ENCODE assay signal across 1 cellular context in the genomic region with DNA sequence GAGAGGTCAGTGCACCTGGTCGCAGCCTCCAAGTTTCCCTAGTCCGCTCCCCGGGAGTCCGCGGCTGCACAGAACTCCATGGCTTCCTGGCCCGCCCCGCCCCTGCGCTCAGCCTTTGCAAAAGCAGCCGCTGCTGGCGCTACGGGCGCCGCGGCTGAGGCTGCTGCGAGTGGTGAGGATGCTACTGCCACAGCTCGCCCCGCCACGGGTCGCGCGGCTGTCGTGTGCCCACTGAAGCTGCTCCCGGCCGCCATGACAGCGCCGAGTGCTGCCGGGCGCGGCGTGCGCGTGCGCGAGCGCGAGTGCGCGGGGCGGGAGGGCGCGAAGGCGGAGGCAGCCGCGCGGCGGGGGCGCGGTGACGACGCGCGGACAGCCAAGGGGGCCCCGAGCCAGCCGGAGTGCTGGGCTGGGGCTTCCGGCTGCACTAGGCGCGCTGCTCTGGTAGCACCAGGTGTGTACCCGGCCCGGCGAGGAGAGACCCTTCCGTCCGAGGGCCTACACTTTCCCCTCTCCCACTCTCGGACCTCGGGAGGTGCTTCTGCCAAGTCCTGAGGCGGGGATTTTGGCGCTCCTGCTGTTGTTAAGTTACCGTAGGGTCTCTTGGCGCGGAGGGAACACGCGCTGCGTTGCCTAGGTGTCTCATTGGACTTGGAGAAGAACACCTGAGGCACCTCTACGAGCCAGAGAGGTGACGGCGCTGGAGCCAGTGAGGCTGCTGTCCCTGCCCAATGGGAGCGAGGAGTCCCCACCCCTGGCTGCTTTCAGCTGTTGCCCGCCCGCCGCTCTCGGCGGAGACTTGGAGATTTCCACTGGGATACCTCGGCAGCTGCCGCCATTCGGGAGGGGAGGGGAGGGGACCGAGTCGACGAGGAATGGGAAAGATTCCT.
TF ChIP-seq lines count a peak whose summit lies in the region.

No MANE protein-coding gene starts in this region.

TF ChIP-seq in HEK293, 187 proteins besides CTCF, POLR2A, EP300 and RAD21 (continued from another document):
- TF ChIP-seq ZNF510 (tag by site-specific recombination; IDR thresholded peaks at IDR 0.05; ENCODE audit: insufficient replicate concordance) (no peak), SP3 (tag by site-specific recombination; IDR thresholded peaks at IDR 0.05) (no peak; the same call in 1 of the 2 replicates), KLF1 (tag by site-specific recombination; IDR thresholded peaks at IDR 0.05) (no peak; the same call in 1 of the 2 replicates), ZNF169 (tag by site-specific recombination; IDR thresholded peaks at IDR 0.05) (no peak), REPIN1 (tag by site-specific recombination; IDR thresholded peaks at IDR 0.05; ENCODE audit: low read depth) (no peak), TCF7L2 (IDR thresholded peaks at IDR 0.05; ENCODE audit: borderline replicate concordance, low read depth, low read length) (no peak), ZNF48 (tag by site-specific recombination; IDR thresholded peaks at IDR 0.05) (no peak), ZNF391 (tag by site-specific recombination; IDR thresholded peaks at IDR 0.05; ENCODE audit: borderline replicate concordance, low read depth) (no peak), ZIC2 (tag by site-specific recombination; IDR thresholded peaks at IDR 0.05) (no peak), ZNF121 (tag by site-specific recombination; IDR thresholded peaks at IDR 0.05) (no peak), GLI4 (tag by site-specific recombination; IDR thresholded peaks at IDR 0.05) (no peak), ZNF768 (tag by site-specific recombination; IDR thresholded peaks at IDR 0.05) (no peak), ZNF629 (tag by site-specific recombination; IDR thresholded peaks at IDR 0.05) (no peak), ZNF571 (tag by site-specific recombination; IDR thresholded peaks at IDR 0.05) (no peak), HOXD13 (CRISPR knock-in tag; IDR thresholded peaks at IDR 0.05; ENCODE audit: borderline replicate concordance) (no peak), ZNF670 (tag by site-specific recombination; IDR thresholded peaks at IDR 0.05; ENCODE audit: low read depth) (no peak), ZNF174 (tag by site-specific recombination; IDR thresholded peaks at IDR 0.05) (no peak), ZNF354C (tag by site-specific recombination; IDR thresholded peaks at IDR 0.05; ENCODE audit: borderline replicate concordance, low read depth) (no peak), ZNF514 (tag by site-specific recombination; IDR thresholded peaks at IDR 0.05) (no peak), ZNF274 (IDR thresholded peaks at IDR 0.05; ENCODE audit: low read length) (no peak), ZNF274 (tag by site-specific recombination; IDR thresholded peaks at IDR 0.05; ENCODE audit: borderline replicate concordance) (no peak), KLF16 (tag by site-specific recombination; IDR thresholded peaks at IDR 0.05) (no peak; the same call in 1 of the 2 replicates)
- TF ChIP-seq, protein P1, sequence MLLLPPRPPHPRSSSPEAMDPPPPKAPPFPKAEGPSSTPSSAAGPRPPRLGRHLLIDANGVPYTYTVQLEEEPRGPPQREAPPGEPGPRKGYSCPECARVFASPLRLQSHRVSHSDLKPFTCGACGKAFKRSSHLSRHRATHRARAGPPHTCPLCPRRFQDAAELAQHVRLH (tag by site-specific recombination; IDR thresholded peaks at IDR 0.05): no peak
- TF ChIP-seq, protein P2, sequence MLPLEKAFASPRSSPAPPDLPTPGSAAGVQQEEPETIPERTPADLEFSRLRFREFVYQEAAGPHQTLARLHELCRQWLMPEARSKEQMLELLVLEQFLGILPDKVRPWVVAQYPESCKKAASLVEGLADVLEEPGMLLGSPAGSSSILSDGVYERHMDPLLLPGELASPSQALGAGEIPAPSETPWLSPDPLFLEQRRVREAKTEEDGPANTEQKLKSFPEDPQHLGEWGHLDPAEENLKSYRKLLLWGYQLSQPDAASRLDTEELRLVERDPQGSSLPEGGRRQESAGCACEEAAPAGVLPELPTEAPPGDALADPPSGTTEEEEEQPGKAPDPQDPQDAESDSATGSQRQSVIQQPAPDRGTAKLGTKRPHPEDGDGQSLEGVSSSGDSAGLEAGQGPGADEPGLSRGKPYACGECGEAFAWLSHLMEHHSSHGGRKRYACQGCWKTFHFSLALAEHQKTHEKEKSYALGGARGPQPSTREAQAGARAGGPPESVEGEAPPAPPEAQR (tag by site-specific recombination; IDR thresholded peaks at IDR 0.05): no peak
- TF ChIP-seq, protein P3, sequence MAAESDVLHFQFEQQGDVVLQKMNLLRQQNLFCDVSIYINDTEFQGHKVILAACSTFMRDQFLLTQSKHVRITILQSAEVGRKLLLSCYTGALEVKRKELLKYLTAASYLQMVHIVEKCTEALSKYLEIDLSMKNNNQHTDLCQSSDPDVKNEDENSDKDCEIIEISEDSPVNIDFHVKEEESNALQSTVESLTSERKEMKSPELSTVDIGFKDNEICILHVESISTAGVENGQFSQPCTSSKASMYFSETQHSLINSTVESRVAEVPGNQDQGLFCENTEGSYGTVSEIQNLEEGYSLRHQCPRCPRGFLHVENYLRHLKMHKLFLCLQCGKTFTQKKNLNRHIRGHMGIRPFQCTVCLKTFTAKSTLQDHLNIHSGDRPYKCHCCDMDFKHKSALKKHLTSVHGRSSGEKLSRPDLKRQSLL (tag by site-specific recombination; IDR thresholded peaks at IDR 0.05): peak; percentile 83
